ENCODE assay signal across 9 cellular contexts in the genomic region with DNA sequence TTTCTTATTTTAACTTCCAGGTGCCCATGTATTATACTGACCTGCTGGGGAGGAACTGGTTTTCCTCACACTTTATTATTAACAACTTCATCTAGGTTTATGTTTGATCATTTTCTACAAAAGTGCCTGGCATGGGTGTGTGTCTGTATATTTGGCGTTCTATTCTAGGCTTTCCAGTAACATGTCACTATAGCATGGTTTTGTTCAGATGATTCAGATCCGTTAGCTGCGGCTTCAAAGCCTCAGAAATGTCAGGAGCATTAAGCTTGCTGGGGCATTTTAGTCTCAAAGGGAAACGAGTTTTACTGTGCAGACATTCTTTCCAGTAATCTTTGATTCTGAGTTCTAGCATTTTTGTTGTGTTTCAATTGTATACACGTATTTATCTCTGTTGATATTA. TPM values are rescaled to one million over a fixed set of nuclear protein-coding genes. Genes with fewer than 3 reads are reported as not detected.
DNase-seq lines count a peak whose midpoint lies in the region; ATAC-seq and TF ChIP-seq lines count a peak whose summit lies in the region.
"Had no signal": no experiment of that assay in that cellular context is flagged by ENCODE, and none has a peak within 500 bp of the region (broad histone marks: within the 10 kb centered on the region; RNA-seq: fewer than 3 reads in every experiment).

No MANE protein-coding gene starts in this region.

- no peak for ATAC-seq in body of pancreas
- ATAC-seq in natural killer cell treated with Interleukin-12 subunit alpha and Interleukin-12 subunit beta and Interleukin-15 and Interleukin-18, amount 100 ng/mL, for 72 hours, result no peak
- no peak for ATAC-seq in GM18858 (IDR thresholded peaks at IDR 0.05; ENCODE audit: unreplicated experiment)
- no peak for ATAC-seq in HG03442 (IDR thresholded peaks at IDR 0.05; ENCODE audit: unreplicated experiment)

- H3K36me3 ChIP-seq in BLaER1 (peaks cover 12% of the 10 kb centered on the region; the same call in 1 of the 2 replicates), KOPT-K1 (ENCODE audit: insufficient read depth, low read length) (no peaks in the 10 kb centered on the region), body of pancreas (replicated peaks in 1 of 2; ENCODE audit: insufficient read depth in 1 of 2, low read depth in 2 of 2) (no peaks in the 10 kb centered on the region)

- 21 to 29% methylated on average over 5 of the region's 5 CpGs for WGBS in body of pancreas, 2 donors

- TF ChIP-seq POLR2A in body of pancreas (IDR thresholded peaks at IDR 0.05), result no peak

- no peaks in the 10 kb centered on the region for H3K27me3 ChIP-seq in BLaER1
- H3K27me3 ChIP-seq in body of pancreas, result no peaks in the 10 kb centered on the region

- H3K4me3 Mint-ChIP-seq in natural killer cell treated with Interleukin-12 subunit alpha and Interleukin-12 subunit beta and Interleukin-15 and Interleukin-18, amount 100 ng/mL, for 72 hours, result peak overlapping the region; percentile 63

- H3K9me3 Mint-ChIP-seq in natural killer cell treated with Interleukin-12 subunit alpha and Interleukin-12 subunit beta and Interleukin-15 and Interleukin-18, amount 100 ng/mL, for 72 hours, result no peaks in the 10 kb centered on the region
- H3K9me3 Mint-ChIP-seq: dendritic cell treated with granulocyte-macrophage colony-stimulating factor and Interleukin-4, amounts not matched to agents 40 ng/mL and 50 ng/mL, for 4 days had no signal

- TF ChIP-seq CTCF in body of pancreas (IDR thresholded peaks at IDR 0.05), result no peak

- DNase-seq in body of pancreas, result no peak
- no peak for DNase-seq in natural killer cell treated with Interleukin-12 subunit alpha and Interleukin-12 subunit beta and Interleukin-15 and Interleukin-18, amount 100 ng/mL, for 72 hours (ENCODE audit: low spot score)
- DNase-seq in NCI-H526 treated with DMSO at 0.1 percent for 48 hours (lab: John Stamatoyannopoulos, UW), result no peak
- no peak for DNase-seq in globus pallidus (ENCODE audit: low spot score)

- intact Hi-C loops in body of pancreas (cut with DNase I), result no loop called here

- H3K27me3 Mint-ChIP-seq in natural killer cell treated with Interleukin-12 subunit alpha and Interleukin-12 subunit beta and Interleukin-15 and Interleukin-18, amount 100 ng/mL, for 72 hours, result peaks cover 0 to 2% of the 10 kb centered on the region in 2 donors

- H3K4me1 ChIP-seq in BLaER1, result peaks cover 85% of the 10 kb centered on the region
- H3K4me1 ChIP-seq in body of pancreas, result peaks cover 65% of the 10 kb centered on the region

- H3K27ac Mint-ChIP-seq in natural killer cell treated with Interleukin-12 subunit alpha and Interleukin-12 subunit beta and Interleukin-15 and Interleukin-18, amount 100 ng/mL, for 72 hours, result peak overlapping the region; percentile 4 to 72

- H3K27ac ChIP-seq in BLaER1 (no peak overlapping the region), KOPT-K1 (ENCODE audit: low read depth, low read length, poor library complexity, severe bottlenecking) (peak overlapping the region; percentile 47), body of pancreas (peak overlapping the region in 3 of 4 donors; percentile 22 to 60 (median 58))

- H3K4me3 ChIP-seq in BLaER1, result peak overlapping the region; percentile 90; the same call in 1 of the 2 replicates
- H3K4me3 ChIP-seq in body of pancreas, result no peak overlapping the region

- H3K4me1 Mint-ChIP-seq in natural killer cell treated with Interleukin-12 subunit alpha and Interleukin-12 subunit beta and Interleukin-15 and Interleukin-18, amount 100 ng/mL, for 72 hours (ENCODE audit: low read depth in 2 of 2), result peaks cover 41 to 45% of the 10 kb centered on the region in 2 donors

- H3K9ac ChIP-seq in BLaER1, result peak overlapping the region; percentile 64; the same call in 1 of the 2 replicates

- H3K9me3 ChIP-seq in BLaER1 (no peaks in the 10 kb centered on the region), KOPT-K1 (ENCODE audit: insufficient read depth, low read length, poor library complexity, severe bottlenecking) (no peaks in the 10 kb centered on the region), body of pancreas (no peaks in the 10 kb centered on the region)

- H4K20me1 ChIP-seq in BLaER1, result peaks cover 70% of the 10 kb centered on the region

- H3K36me3 Mint-ChIP-seq in natural killer cell treated with Interleukin-12 subunit alpha and Interleukin-12 subunit beta and Interleukin-15 and Interleukin-18, amount 100 ng/mL, for 72 hours, result no peaks in the 10 kb centered on the region

- H3K4me2 ChIP-seq in BLaER1, result peak overlapping the region; percentile 100

RNA-seq across cellular contexts. Expression of gene INPP5A, which starts 2.3 kb away (rescaled TPM):
- 10 to 100 TPM in 1 of 2 donors, 1 to 10 TPM in 1; 9.2 to 14.5 TPM for total RNA-seq in body of pancreas
- 10 to 100 TPM; 14.8 to 18.6 TPM for total RNA-seq in natural killer cell treated with Interleukin-12 subunit alpha and Interleukin-12 subunit beta and Interleukin-15 and Interleukin-18, amount 100 ng/mL, for 72 hours
